In the genomic region with DNA sequence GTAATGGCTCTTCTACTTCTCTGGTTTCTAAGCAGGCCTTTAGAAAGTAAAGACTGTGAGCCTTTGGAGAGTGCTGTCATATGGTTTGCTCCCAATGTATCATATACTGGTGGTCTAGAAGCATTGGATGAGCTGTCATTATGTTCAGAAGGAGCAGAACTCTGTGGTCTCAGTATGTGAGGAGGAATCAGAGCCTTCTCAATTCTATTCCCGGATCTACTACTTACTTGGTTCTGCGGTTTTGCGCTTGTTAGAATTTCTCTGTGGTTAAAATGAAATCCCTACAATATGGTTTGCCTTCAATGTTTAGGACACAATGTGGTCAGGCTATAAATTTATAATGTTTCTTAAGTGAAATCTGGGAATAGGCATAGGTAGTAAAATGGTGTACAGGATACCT, we compare ENCODE assay signal across 36 cellular contexts.
"Had no signal": no experiment of that assay in that cellular context is flagged by ENCODE, and none has a peak within 500 bp of the region (broad histone marks: within the 10 kb centered on the region; RNA-seq: fewer than 3 reads in every experiment).

No MANE protein-coding gene starts in this region.

- H3K36me3 ChIP-seq: breast epithelium, Peyer's patch, WERI-Rb-1 had no signal

- H3K27ac ChIP-seq: body of pancreas, breast epithelium, Peyer's patch, RWPE1, WERI-Rb-1 had no signal

- H3K4me3 ChIP-seq: body of pancreas, breast epithelium, Peyer's patch had no signal

- H3K4me1 ChIP-seq: body of pancreas, breast epithelium, Peyer's patch had no signal

- H3K9me3 ChIP-seq: body of pancreas, breast epithelium, Peyer's patch had no signal

- H3K9me3 Mint-ChIP-seq: activated naive CD4-positive, alpha-beta T cell treated with anti-CD3 and anti-CD28 coated beads, Interleukin-2, amount 50 U/mL, for 24 hours; activated naive CD8-positive, alpha-beta T cell treated with anti-CD3 and anti-CD28 coated beads, Interleukin-2, amount 10 ng/mL, durations not matched to agents 7 days and 5 days had no signal

- H3K36me3 Mint-ChIP-seq: activated CD8-positive, alpha-beta memory T cell treated with anti-CD3 and anti-CD28 coated beads, Interleukin-2, amount 10 ng/mL, durations not matched to agents 7 days and 5 days; activated naive CD4-positive, alpha-beta T cell treated with anti-CD3 and anti-CD28 coated beads, Interleukin-2, amount 50 U/mL, for 24 hours; activated naive CD8-positive, alpha-beta T cell treated with anti-CD3 and anti-CD28 coated beads, Interleukin-2, amount 10 ng/mL, durations not matched to agents 7 days and 5 days; IgD-negative memory B cell had no signal

- H3K4me3 Mint-ChIP-seq: activated CD4-positive, alpha-beta memory T cell treated with anti-CD3 and anti-CD28 coated beads, Interleukin-2, amount 10 ng/mL, durations not matched to agents 7 days and 5 days; activated CD8-positive, alpha-beta memory T cell treated with anti-CD3 and anti-CD28 coated beads, Interleukin-2, amount 10 ng/mL, durations not matched to agents 7 days and 5 days; activated naive CD4-positive, alpha-beta T cell treated with anti-CD3 and anti-CD28 coated beads, Interleukin-2, amount 50 U/mL, for 24 hours; activated naive CD8-positive, alpha-beta T cell treated with anti-CD3 and anti-CD28 coated beads, Interleukin-2, amount 10 ng/mL, durations not matched to agents 7 days and 5 days; IgD-negative memory B cell had no signal

- H3K4me1 Mint-ChIP-seq: activated CD4-positive, alpha-beta memory T cell treated with anti-CD3 and anti-CD28 coated beads, Interleukin-2, amount 10 ng/mL, durations not matched to agents 7 days and 5 days; activated CD8-positive, alpha-beta memory T cell treated with anti-CD3 and anti-CD28 coated beads, Interleukin-2, amount 10 ng/mL, durations not matched to agents 7 days and 5 days; activated naive CD4-positive, alpha-beta T cell treated with anti-CD3 and anti-CD28 coated beads, Interleukin-2, amount 50 U/mL, for 24 hours; activated naive CD8-positive, alpha-beta T cell treated with anti-CD3 and anti-CD28 coated beads, Interleukin-2, amount 10 ng/mL, durations not matched to agents 7 days and 5 days; IgD-negative memory B cell had no signal

- H3K27me3 Mint-ChIP-seq: IgD-negative memory B cell had no signal

- ATAC-seq: activated CD8-positive, alpha-beta memory T cell treated with anti-CD3 and anti-CD28 coated beads, Interleukin-2, amount 10 ng/mL, durations not matched to agents 7 days and 5 days; body of pancreas; PC-3; Right ventricle myocardium inferior had no signal

- H3K27ac Mint-ChIP-seq: activated CD4-positive, alpha-beta memory T cell treated with anti-CD3 and anti-CD28 coated beads, Interleukin-2, amount 10 ng/mL, durations not matched to agents 7 days and 5 days; activated CD8-positive, alpha-beta memory T cell treated with anti-CD3 and anti-CD28 coated beads, Interleukin-2, amount 10 ng/mL, durations not matched to agents 7 days and 5 days; activated naive CD4-positive, alpha-beta T cell treated with anti-CD3 and anti-CD28 coated beads, Interleukin-2, amount 50 U/mL, for 24 hours; activated naive CD8-positive, alpha-beta T cell treated with anti-CD3 and anti-CD28 coated beads, Interleukin-2, amount 10 ng/mL, durations not matched to agents 7 days and 5 days; IgD-negative memory B cell had no signal

- H3K27me3 ChIP-seq: body of pancreas, breast epithelium, Peyer's patch had no signal

- DNase-seq: activated CD4-positive, alpha-beta memory T cell treated with anti-CD3 and anti-CD28 coated beads, Interleukin-2, amount 10 ng/mL, durations not matched to agents 7 days and 5 days; activated CD4-positive, alpha-beta T cell treated with anti-CD3 and anti-CD28 coated beads for 1 hour; activated CD4-positive, alpha-beta T cell treated with anti-CD3 and anti-CD28 coated beads for 48 hours; activated CD4-positive, CD25-positive, alpha-beta regulatory T cell; activated CD8-positive, alpha-beta memory T cell treated with anti-CD3 and anti-CD28 coated beads for 24 hours; activated CD8-positive, alpha-beta memory T cell treated with anti-CD3 and anti-CD28 coated beads, Interleukin-2, amount 10 ng/mL, durations not matched to agents 7 days and 5 days; activated CD8-positive, alpha-beta memory T cell treated with anti-CD3 and anti-CD28 coated beads, Interleukin-2, amount 50 U/mL, for 48 hours; activated effector memory CD4-positive, alpha-beta T cell treated with anti-CD3 and anti-CD28 coated beads, Interleukin-2, amount 50 U/mL, for 16 hours; activated naive CD4-positive, alpha-beta T cell; activated naive CD8-positive, alpha-beta T cell treated with anti-CD3 and anti-CD28 coated beads, Interleukin-2, amount 10 ng/mL, durations not matched to agents 7 days and 5 days; activated T-cell treated with anti-CD3 and anti-CD28 coated beads, Interleukin-2, amount 50 U/mL, for 48 hours; body of pancreas; Karpas-422; KBM-7; MM.1S; MV-4-11; NCI-H1092; NCI-H146; NCI-H187; NCI-H2029 treated with DMSO at 0.1 percent for 48 hours; NCI-H2107; NCI-H2171; NCI-H510A; NCI-H526; NCI-H748 treated with DMSO at 0.1 percent for 48 hours; PC-3; Peyer's patch; SIG-M5; SW 1271; T1000; WERI-Rb-1 had no signal
